ENCODE assay signal across 15 cellular contexts in genomic region chr17:795721-796120, GRCh38. TPM values are rescaled to one million over a fixed set of nuclear protein-coding genes. Genes with fewer than 3 reads are reported as not detected.
DNase-seq lines count a peak whose midpoint lies in the region; ATAC-seq and TF ChIP-seq lines count a peak whose summit lies in the region.
"Had no signal": no experiment of that assay in that cellular context is flagged by ENCODE, and none has a peak within 500 bp of the region (broad histone marks: within the 10 kb centered on the region; RNA-seq: fewer than 3 reads in every experiment).

No MANE protein-coding gene starts in this region.

- BruUV-seq in PC-3 (replicated peaks; lab: Mats Ljungman, UMichigan) = no TSS peak

- H3K9me3 ChIP-seq in ascending aorta = no peaks in the 10 kb centered on the region
- no peaks in the 10 kb centered on the region for H3K9me3 ChIP-seq in gastroesophageal sphincter
- no peaks in the 10 kb centered on the region for H3K9me3 ChIP-seq in PC-3 (ENCODE audit: low read length)

- no peaks in the 10 kb centered on the region for H4K20me1 ChIP-seq in PC-3 (ENCODE audit: low read length)

- POLR2A ChIA-PET in PC-3 (lab: Charles Lee; ENCODE audit: unreplicated experiment) = interaction anchor here (0.6 kb wide), 1 partner anchor 45 kb away, joined by 5 read pairs; no protein-coding TSS in a partner anchor

- no peak for DNase-seq in ascending aorta (ENCODE audit: low spot score in 2 of 2)
- DNase-seq in NCI-H1105 treated with DMSO at 0.1 percent for 48 hours (lab: John Stamatoyannopoulos, UW) = no peak
- no peak for DNase-seq in NCI-H2081 (lab: John Stamatoyannopoulos, UW)
- DNase-seq in PC-3 = no peak
- DNase-seq in cortex of kidney (lab: John Stamatoyannopoulos, UW) = no peak
- DNase-seq: activated CD4-positive, alpha-beta T cell treated with anti-CD3 and anti-CD28 coated beads for 1 hour; activated T-cell treated with anti-CD3 and anti-CD28 coated beads, Interleukin-2, amount 50 U/mL, for 1 hour; erythroblast; GDM1; NCI-H1694; NCI-H748 treated with DMSO at 0.1 percent for 48 hours; nucleus accumbens; right cardiac atrium had no signal

- no peaks in the 10 kb centered on the region for H3K9me2 ChIP-seq in PC-3 (replicated peaks; ENCODE audit: low read length)

- H3K4me1 ChIP-seq in ascending aorta = peaks cover 0 to 7% of the 10 kb centered on the region in 2 donors
- peaks cover 0 to 33% (median 11%) of the 10 kb centered on the region in 3 donors for H3K4me1 ChIP-seq in gastroesophageal sphincter
- H3K4me1 ChIP-seq in rectal smooth muscle tissue (ENCODE audit: control insufficient read depth, insufficient read depth, low read length) = peaks cover 9% of the 10 kb centered on the region
- H3K4me1 ChIP-seq in PC-3 (ENCODE audit: insufficient read depth, low read length) = peaks cover 9% of the 10 kb centered on the region

- H3K36me3 ChIP-seq in ascending aorta = peaks cover 6 to 14% of the 10 kb centered on the region in 2 donors
- H3K36me3 ChIP-seq in gastroesophageal sphincter = peaks cover 0 to 41% of the 10 kb centered on the region in 2 donors
- peaks cover 8% of the 10 kb centered on the region for H3K36me3 ChIP-seq in rectal smooth muscle tissue (ENCODE audit: control insufficient read depth, insufficient read depth, low read length)
- no peaks in the 10 kb centered on the region for H3K36me3 ChIP-seq in PC-3 (ENCODE audit: low read depth, low read length)

- H3K27me3 ChIP-seq in ascending aorta (no peaks in the 10 kb centered on the region), gastroesophageal sphincter (no peaks in the 10 kb centered on the region), rectal smooth muscle tissue (ENCODE audit: control insufficient read depth, insufficient read depth, low read length) (no peaks in the 10 kb centered on the region), PC-3 (ENCODE audit: low read length) (no peaks in the 10 kb centered on the region)

- H3K9ac ChIP-seq in rectal smooth muscle tissue (ENCODE audit: low read length) = no peak overlapping the region
- H3K9ac ChIP-seq in PC-3 (ENCODE audit: low read length) = no peak overlapping the region

- H3K79me2 ChIP-seq in PC-3 (ENCODE audit: low read length) = no peaks in the 10 kb centered on the region

- peak overlapping the region; percentile 8 to 35 for H3K27ac ChIP-seq in ascending aorta
- H3K27ac ChIP-seq in gastroesophageal sphincter = peak overlapping the region in 3 of 4 donors; percentile 68 to 83 (median 76)
- H3K27ac ChIP-seq in rectal smooth muscle tissue (ENCODE audit: low read depth, low read length) = peak overlapping the region; percentile 58
- H3K27ac ChIP-seq in PC-3 (ENCODE audit: low read length) = no peak overlapping the region

- intact Hi-C loops in ascending aorta (cut with DNase I) = loop anchor here (5.0 kb wide), 1 partner anchor 262 kb away; no protein-coding TSS in a partner anchor
- intact Hi-C loops in PC-3 (cut with micrococcal nuclease) = loop anchor here (1.0 to 2.0 kb wide), 3 partner anchors 83 to 201 kb away; partner anchors contain the start of gene TIMM22

- no peak overlapping the region for H3K4me3 ChIP-seq in ascending aorta
- no peak overlapping the region for H3K4me3 ChIP-seq in gastroesophageal sphincter
- H3K4me3 ChIP-seq in rectal smooth muscle tissue (ENCODE audit: low read length) = no peak overlapping the region
- H3K4me3 ChIP-seq in PC-3 (ENCODE audit: low read length) = no peak overlapping the region

- ATAC-seq in gastroesophageal sphincter (no peak), PC-3 (no peak)

- CTCF ChIA-PET in PC-3 (lab: Charles Lee) = interaction anchor here (0.5 to 2.5 kb wide), 6 partner anchors 84 to 383 kb away, joined by 3 to 12 read pairs (median 4); partner anchors contain the start of genes NXN and TIMM22

- TF ChIP-seq CTCF in ascending aorta (IDR thresholded peaks at IDR 0.05) = no peak
- no peak for TF ChIP-seq CTCF in gastroesophageal sphincter (IDR thresholded peaks at IDR 0.05)
- no peak for TF ChIP-seq CTCF in PC-3 (conservative IDR thresholded peaks at IDR 0.05; ENCODE audit: low read depth, low read length)

- H2AFZ ChIP-seq in PC-3 (ENCODE audit: low read length) = no peak overlapping the region

- 62% methylated on average over 4 of the region's 9 CpGs; no CpG with 5 or more reads in 1 of the 2 donors for WGBS in gastroesophageal sphincter (ENCODE audit: low coverage in 1 of 2), 2 donors

- H3F3A ChIP-seq in PC-3 (ENCODE audit: low read length, unreplicated experiment) = no peaks in the 10 kb centered on the region

- TF ChIP-seq POLR2A in gastroesophageal sphincter (IDR thresholded peaks at IDR 0.05) = no peak

- no peak for TF ChIP-seq EP300 in gastroesophageal sphincter (IDR thresholded peaks at IDR 0.05)

- no peak overlapping the region for H3K4me2 ChIP-seq in PC-3 (ENCODE audit: low read length)

RNA-seq across cellular contexts. Expression of gene MRM3, which starts 13.6 kb away (rescaled TPM):
- 17.0 TPM for total RNA-seq in ascending aorta
- total RNA-seq in gastroesophageal sphincter = 10 to 100 TPM; 20.5 to 33.9 (median 27.8) TPM
- total RNA-seq in PC-3 (2014; rRNA removed) = 32.1 and 40.4 TPM in 2 replicates

RNA-seq across cellular contexts. Expression of gene GLOD4, which starts 13.6 kb away (rescaled TPM):
- total RNA-seq in ascending aorta (148 TPM), gastroesophageal sphincter (100 to 1,000 TPM in 2 of 4 donors, 10 to 100 TPM in 2; 52.5 to 119 (median 99.3) TPM), PC-3 (2014; rRNA removed) (33.8 and 40.6 TPM in 2 replicates)

RNA-seq across cellular contexts. Expression of gene GEMIN4, which starts 43.7 kb away (rescaled TPM):
- total RNA-seq in ascending aorta (11.2 TPM), gastroesophageal sphincter (10 to 100 TPM; 13.9 to 21.6 (median 17.9) TPM), PC-3 (2014; rRNA removed) (24.6 and 25.0 TPM in 2 replicates)
